Comparison of ENCODE assay signal across 20 cellular contexts in the genomic region with DNA sequence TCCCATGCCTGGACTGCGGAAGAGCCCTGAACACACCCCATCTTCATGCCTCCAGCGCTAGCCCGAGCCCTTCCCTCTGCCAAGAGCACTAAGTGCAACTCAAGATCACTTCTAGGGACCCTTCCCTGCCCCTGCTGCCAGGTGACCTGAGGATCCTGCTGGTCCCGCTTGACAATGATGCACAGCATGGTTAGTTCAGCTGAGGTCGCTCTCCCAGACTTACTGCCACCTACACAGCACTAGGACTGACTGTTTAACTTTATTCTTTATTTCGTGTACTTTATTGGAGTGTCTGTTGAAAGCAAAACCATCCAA. TPM values are rescaled to one million over a fixed set of nuclear protein-coding genes. Genes with fewer than 3 reads are reported as not detected.
"Had no signal": no experiment of that assay in that cellular context is flagged by ENCODE, and none has a peak within 500 bp of the region (broad histone marks: within the 10 kb centered on the region; RNA-seq: fewer than 3 reads in every experiment).

No MANE protein-coding gene starts in this region.

RNA-seq across cellular contexts. Expression of gene GSTT2B, which starts 6.0 kb away (rescaled TPM):
- total RNA-seq: naive thymus-derived CD8-positive, alpha-beta T cell had no signal
- polyA plus RNA-seq: naive thymus-derived CD8-positive, alpha-beta T cell had no signal

RNA-seq across cellular contexts. Expression of gene DDTL, which starts 11.7 kb away (rescaled TPM):
- total RNA-seq: left lobe of liver; naive thymus-derived CD8-positive, alpha-beta T cell; temporal lobe had no signal
- polyA plus RNA-seq: mammary epithelial cell had no signal

RNA-seq across cellular contexts. Expression of gene GSTT2, which starts 25.0 kb away (rescaled TPM):
- total RNA-seq: left lobe of liver; naive thymus-derived CD8-positive, alpha-beta T cell; omental fat pad; sigmoid colon; temporal lobe; uterus had no signal
- polyA plus RNA-seq: naive thymus-derived CD8-positive, alpha-beta T cell had no signal

RNA-seq across cellular contexts. Expression of gene GSTT4, which starts 50.3 kb away (rescaled TPM):
- total RNA-seq: heart left ventricle; left cardiac atrium; left lobe of liver; liver; lower lobe of right lung; mammary epithelial cell; mucosa of gallbladder; naive thymus-derived CD8-positive, alpha-beta T cell; omental fat pad; pancreas; psoas muscle; sigmoid colon; spleen; temporal lobe; tibial nerve; ureter; uterus had no signal
- polyA plus RNA-seq: heart left ventricle; keratinocyte; liver; mammary epithelial cell; naive thymus-derived CD8-positive, alpha-beta T cell; pancreas; psoas muscle; sigmoid colon; small intestine; spleen; thymus had no signal
